In genomic region chr2:24435391-24436316, GRCh38 we compare ENCODE assay signal across 10 cellular contexts. TPM values are rescaled to one million over a fixed set of nuclear protein-coding genes. Genes with fewer than 3 reads are reported as not detected.
DNase-seq lines count a peak whose midpoint lies in the region; ATAC-seq and TF ChIP-seq lines count a peak whose summit lies in the region.
"Had no signal": no experiment of that assay in that cellular context is flagged by ENCODE, and none has a peak within 500 bp of the region (broad histone marks: within the 10 kb centered on the region; RNA-seq: fewer than 3 reads in every experiment).

No MANE protein-coding gene starts in this region.

- H3K4me3 ChIP-seq in cardiac fibroblast (replicated peaks in 1 of 2; ENCODE audit: low read depth in 2 of 2, low read length in 2 of 2) = no peak overlapping the region
- H3K4me3 ChIP-seq in liver (ENCODE audit: low read depth in 1 of 3, low read length in 3 of 3) = no peak overlapping the region
- H3K4me3 ChIP-seq in stomach smooth muscle (ENCODE audit: low read length in 2 of 2) = peak overlapping the region; percentile 44 to 51
- H3K4me3 ChIP-seq in H7 (ENCODE audit: insufficient read depth, low read depth, low read length) = no peak overlapping the region
- H3K4me3 ChIP-seq: GM12878 had no signal

- H3K27me3 ChIP-seq in liver (ENCODE audit: control insufficient read depth in 4 of 4, insufficient read depth in 4 of 4, low read length in 3 of 4) (no peaks in the 10 kb centered on the region), stomach smooth muscle (ENCODE audit: control insufficient read depth in 1 of 2, insufficient read depth in 2 of 2, low read length in 2 of 2) (no peaks in the 10 kb centered on the region), H7 (ENCODE audit: control insufficient read depth, insufficient read depth, low read length) (no peaks in the 10 kb centered on the region)

- H3K4me1 ChIP-seq in liver (ENCODE audit: control insufficient read depth in 4 of 4, insufficient read depth in 4 of 4, low read length in 3 of 4) = no peaks in the 10 kb centered on the region
- peaks cover 21% of the 10 kb centered on the region for H3K4me1 ChIP-seq in stomach smooth muscle (ENCODE audit: control insufficient read depth, insufficient read depth, low read length)

- ATAC-seq in HG03342 (IDR thresholded peaks at IDR 0.05; ENCODE audit: unreplicated experiment) (no peak), omental fat pad (ENCODE audit: low FRiP score) (no peak)
- ATAC-seq: GM12878 had no signal

- no peak overlapping the region for H3K27ac ChIP-seq in liver (ENCODE audit: low read depth in 1 of 2, low read length in 2 of 2)
- peak overlapping the region; percentile 64 for H3K27ac ChIP-seq in stomach smooth muscle (ENCODE audit: low read length)

- H3K9me3 ChIP-seq in liver (ENCODE audit: control insufficient read depth in 4 of 4, low read length in 3 of 4) (no peaks in the 10 kb centered on the region), stomach smooth muscle (ENCODE audit: control insufficient read depth in 2 of 2, low read length in 2 of 2) (no peaks in the 10 kb centered on the region)

- DNase-seq in M059J (ENCODE audit: low read depth) (peak; percentile 31), cardiac fibroblast (ENCODE audit: low read depth in 2 of 2) (peak; percentile 58 to 85), omental fat pad (ENCODE audit: low spot score) (no peak), H7 (no peak)
- no peak for DNase-seq in activated CD4-positive, alpha-beta T cell treated with anti-CD3 and anti-CD28 coated beads, Interleukin-2, amount 50 U/mL, for 4 hours
- DNase-seq: activated CD4-positive, alpha-beta memory T cell treated with anti-CD3 and anti-CD28 coated beads for 36 hours had no signal

- no peaks in the 10 kb centered on the region for H3K36me3 ChIP-seq in liver (ENCODE audit: control insufficient read depth in 4 of 4, insufficient read depth in 3 of 4, low read depth in 1 of 4, low read length in 3 of 4)
- no peaks in the 10 kb centered on the region for H3K36me3 ChIP-seq in stomach smooth muscle (ENCODE audit: control insufficient read depth in 2 of 2, insufficient read depth in 2 of 2, low read length in 2 of 2)
- no peaks in the 10 kb centered on the region for H3K36me3 ChIP-seq in H7 (replicated peaks; ENCODE audit: control insufficient read depth, insufficient read depth, low read length)

- WGBS in liver = 77% methylated on average over 13 of the region's 13 CpGs

- no peak overlapping the region for H3K9ac ChIP-seq in liver (ENCODE audit: low read depth in 1 of 2, low read length in 2 of 2)
- H3K9ac ChIP-seq in stomach smooth muscle (ENCODE audit: low read length in 2 of 2) = peak overlapping the region; percentile 45 to 55

- TF ChIP-seq RAD21 in liver (IDR thresholded peaks at IDR 0.05) = no peak

- TF ChIP-seq CTCF in cardiac fibroblast (IDR thresholded peaks at IDR 0.05; ENCODE audit: low read depth, low read length) = no peak
- no peak for TF ChIP-seq CTCF in liver (IDR thresholded peaks at IDR 0.05; ENCODE audit: low read depth, low read length, missing input control)
- no peak for TF ChIP-seq CTCF in omental fat pad (IDR thresholded peaks at IDR 0.05)

TF ChIP-seq in liver, 16 proteins besides CTCF, POLR2A, EP300 and RAD21:
- TF ChIP-seq HNF4G (IDR thresholded peaks at IDR 0.05) = no peak
- TF ChIP-seq FOXA2 (IDR thresholded peaks at IDR 0.05) = no peak
- TF ChIP-seq NR2F2 (IDR thresholded peaks at IDR 0.05) = peak; percentile 28
- no peak for TF ChIP-seq RXRA (IDR thresholded peaks at IDR 0.05)
TF ChIP-seq in liver: peak in this region for 1.

RNA-seq across cellular contexts. Expression of gene NCOA1, which starts 55.4 kb away (rescaled TPM):
- 12.3 and 13.7 TPM in 2 replicates for total RNA-seq in M059J (2014; rRNA removed; shearing (Covaris generic))
- total RNA-seq in liver (10 to 100 TPM; 25.8 to 26.6 TPM), omental fat pad (10 to 100 TPM; 46.8 to 80.1 (median 50.1) TPM)
- polyA plus RNA-seq in liver = 1 to 10 TPM; 6.5 to 6.8 TPM
- total RNA-seq in H7 (2014; rRNA removed; shearing (Covaris generic)) = 9.4 and 10.3 TPM in 2 replicates

Comparison
In these comparisons a context has a peak if more than half of its experiments do, and no peak if none do; other contexts are left out.
1. DNase-seq: peak in M059J (single experiment) and cardiac fibroblast (2 of 2); none in omental fat pad (single experiment), activated CD4-positive, alpha-beta T cell treated with anti-CD3 and anti-CD28 coated beads, Interleukin-2, amount 50 U/mL, for 4 hours (0 of 2) and H7 (single experiment).
2. H3K4me3 ChIP-seq: peak in stomach smooth muscle (2 of 2); none in cardiac fibroblast (0 of 2), liver (0 of 3) and H7 (single experiment).
3. H3K9ac ChIP-seq: peak in stomach smooth muscle (2 of 2); none in liver (0 of 2).